In the genomic region with DNA sequence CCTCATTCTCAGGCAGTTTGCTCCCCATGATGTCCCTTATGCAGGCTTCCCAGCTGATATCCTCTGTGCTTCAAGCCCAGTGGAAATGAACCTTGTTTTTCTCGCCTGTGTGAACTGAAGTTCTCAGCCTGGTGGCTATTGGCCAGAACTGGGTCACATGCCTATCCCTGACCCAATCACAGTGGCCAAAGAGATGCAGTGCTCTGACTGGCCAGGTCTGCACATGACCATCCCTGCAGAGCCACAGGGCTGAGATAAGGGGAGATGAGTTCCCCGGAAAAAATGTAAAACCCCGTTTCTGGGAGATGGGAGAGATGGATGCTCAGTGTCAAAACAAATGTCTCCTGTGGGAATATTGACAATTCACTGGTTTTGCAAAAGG, we compare ENCODE assay signal across 1 cellular context.
A peak's percentile ranks its signal among the peaks of the same experiment; 100 is the strongest.
TF ChIP-seq lines count a peak whose summit lies in the region.

No MANE protein-coding gene starts in this region.

TF ChIP-seq in HepG2, 621 proteins besides CTCF, POLR2A, EP300 and RAD21:
- TF ChIP-seq, protein P1, sequence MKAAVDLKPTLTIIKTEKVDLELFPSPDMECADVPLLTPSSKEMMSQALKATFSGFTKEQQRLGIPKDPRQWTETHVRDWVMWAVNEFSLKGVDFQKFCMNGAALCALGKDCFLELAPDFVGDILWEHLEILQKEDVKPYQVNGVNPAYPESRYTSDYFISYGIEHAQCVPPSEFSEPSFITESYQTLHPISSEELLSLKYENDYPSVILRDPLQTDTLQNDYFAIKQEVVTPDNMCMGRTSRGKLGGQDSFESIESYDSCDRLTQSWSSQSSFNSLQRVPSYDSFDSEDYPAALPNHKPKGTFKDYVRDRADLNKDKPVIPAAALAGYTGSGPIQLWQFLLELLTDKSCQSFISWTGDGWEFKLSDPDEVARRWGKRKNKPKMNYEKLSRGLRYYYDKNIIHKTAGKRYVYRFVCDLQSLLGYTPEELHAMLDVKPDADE (CRISPR knock-in tag; IDR thresholded peaks at IDR 0.05), result no peak
- TF ChIP-seq, protein P2, sequence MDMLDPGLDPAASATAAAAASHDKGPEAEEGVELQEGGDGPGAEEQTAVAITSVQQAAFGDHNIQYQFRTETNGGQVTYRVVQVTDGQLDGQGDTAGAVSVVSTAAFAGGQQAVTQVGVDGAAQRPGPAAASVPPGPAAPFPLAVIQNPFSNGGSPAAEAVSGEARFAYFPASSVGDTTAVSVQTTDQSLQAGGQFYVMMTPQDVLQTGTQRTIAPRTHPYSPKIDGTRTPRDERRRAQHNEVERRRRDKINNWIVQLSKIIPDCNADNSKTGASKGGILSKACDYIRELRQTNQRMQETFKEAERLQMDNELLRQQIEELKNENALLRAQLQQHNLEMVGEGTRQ (IDR thresholded peaks at IDR 0.05; ENCODE audit: low read depth, low read length), result 0 out of 2 replicates have a peak, but pooled peaks have one; percentile 2
- TF ChIP-seq, protein P2 (CRISPR knock-in tag; IDR thresholded peaks at IDR 0.05; ENCODE audit: borderline replicate concordance), result no peak; the same call in 1 of the 2 replicates
